Comparison of ENCODE assay signal across 1 cellular context in the genomic region with DNA sequence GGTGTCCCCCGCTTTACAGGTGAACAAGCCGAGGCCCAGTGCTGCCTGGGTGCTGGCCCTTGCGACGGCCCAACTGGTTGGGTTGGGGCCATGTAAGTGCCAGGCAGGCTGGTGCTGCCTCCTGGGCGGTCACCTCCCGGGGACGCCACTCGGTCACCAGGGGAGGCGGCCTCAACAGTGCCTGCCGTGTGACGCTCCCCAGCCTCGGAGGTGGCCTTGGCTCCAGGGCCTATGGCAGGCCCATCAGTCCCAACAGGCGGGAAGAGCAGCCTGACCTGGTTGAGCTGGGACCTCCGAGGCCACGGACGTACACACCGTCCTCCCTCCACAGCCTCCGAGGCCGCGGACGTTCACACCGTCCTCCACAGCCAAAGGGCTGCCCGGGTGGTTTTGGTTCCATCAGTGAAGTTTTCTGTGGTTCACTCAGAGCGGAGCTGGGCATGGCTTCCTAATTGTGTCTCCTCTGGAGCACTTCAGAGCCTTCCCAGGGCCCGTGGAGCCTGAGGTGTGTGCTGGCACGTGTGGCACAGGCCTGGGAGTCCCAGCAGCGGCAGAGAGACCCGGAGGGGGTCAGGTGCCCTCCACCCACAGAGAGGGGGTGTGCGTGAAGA.
TF ChIP-seq lines count a peak whose summit lies in the region.

No MANE protein-coding gene starts in this region.

TF ChIP-seq in HEK293, 187 proteins besides CTCF, POLR2A, EP300 and RAD21 (continued from another document):
- TF ChIP-seq HIC1 (tag by site-specific recombination; IDR thresholded peaks at IDR 0.05) (no peak), ZNF146 (tag by site-specific recombination; IDR thresholded peaks at IDR 0.05) (no peak), ZNF624 (tag by site-specific recombination; IDR thresholded peaks at IDR 0.05) (no peak), OSR2 (tag by site-specific recombination; IDR thresholded peaks at IDR 0.05) (no peak), PRDM2 (tag by site-specific recombination; IDR thresholded peaks at IDR 0.05; ENCODE audit: borderline replicate concordance) (no peak)
